1 cellular context compared by ENCODE assay signal in genomic region chr1:196590959-196591358, GRCh38.
TF ChIP-seq lines count a peak whose summit lies in the region.

No MANE protein-coding gene starts in this region.

TF ChIP-seq in WTC11, 78 proteins besides CTCF, POLR2A, EP300 and RAD21 (continued from another document):
- TF ChIP-seq FOXP4 (CRISPR knock-in tag; IDR thresholded peaks at IDR 0.05): no peak
- no peak for TF ChIP-seq JAZF1 (CRISPR knock-in tag; IDR thresholded peaks at IDR 0.05)
- TF ChIP-seq E2F1 (CRISPR knock-in tag; IDR thresholded peaks at IDR 0.05): no peak
- TF ChIP-seq ATF1 (CRISPR knock-in tag; IDR thresholded peaks at IDR 0.05): no peak
- no peak for TF ChIP-seq OVOL2 (CRISPR knock-in tag; IDR thresholded peaks at IDR 0.05; ENCODE audit: borderline replicate concordance)
- no peak for TF ChIP-seq ESRRA (CRISPR knock-in tag; IDR thresholded peaks at IDR 0.05; ENCODE audit: borderline replicate concordance)
- TF ChIP-seq NFATC4 (CRISPR knock-in tag; IDR thresholded peaks at IDR 0.05): no peak
- no peak for TF ChIP-seq MAX (CRISPR knock-in tag; IDR thresholded peaks at IDR 0.05)
- TF ChIP-seq ZNF263 (CRISPR knock-in tag; IDR thresholded peaks at IDR 0.05; ENCODE audit: low read depth): no peak
- TF ChIP-seq ZNF416 (CRISPR knock-in tag; IDR thresholded peaks at IDR 0.05): no peak
- TF ChIP-seq ATF6 (CRISPR knock-in tag; IDR thresholded peaks at IDR 0.05): no peak
- TF ChIP-seq RORB (CRISPR knock-in tag; IDR thresholded peaks at IDR 0.05): no peak
- no peak for TF ChIP-seq ZNF425 (CRISPR knock-in tag; conservative IDR thresholded peaks at IDR 0.05)
- no peak for TF ChIP-seq ZNF138 (CRISPR knock-in tag; conservative IDR thresholded peaks at IDR 0.05)
